In genomic region chr22:27283714-27284113, GRCh38 we compare ENCODE assay signal across 2 cellular contexts.
A peak's percentile ranks its signal among the peaks of the same experiment; 100 is the strongest.
TF ChIP-seq lines count a peak whose summit lies in the region.

No MANE protein-coding gene starts in this region.

TF ChIP-seq in HCT116, 20 proteins besides CTCF, POLR2A, EP300 and RAD21:
- TF ChIP-seq ELF1 (IDR thresholded peaks at IDR 0.05; ENCODE audit: borderline replicate concordance, low read depth), result no peak
- TF ChIP-seq JUND (IDR thresholded peaks at IDR 0.05), result no peak
- TF ChIP-seq FOSL1 (IDR thresholded peaks at IDR 0.05; ENCODE audit: low read depth), result no peak
- no peak for TF ChIP-seq CBX3 (IDR thresholded peaks at IDR 0.05; ENCODE audit: low read depth)
- TF ChIP-seq ZFX (IDR thresholded peaks at IDR 0.05), result no peak
- TF ChIP-seq ZNF274 (IDR thresholded peaks at IDR 0.05; ENCODE audit: low read depth, low read length), result no peak
- no peak for TF ChIP-seq TCF7L2 (IDR thresholded peaks at IDR 0.05; ENCODE audit: borderline replicate concordance, extremely low read depth, insufficient read depth, insufficient read length)

TF ChIP-seq in K562, 482 proteins besides CTCF, POLR2A, EP300 and RAD21 (continues in another document):
- TF ChIP-seq SRSF9 (IDR thresholded peaks at IDR 0.05; ENCODE audit: borderline replicate concordance, low read depth, low read length), result no peak
- no peak for TF ChIP-seq SPI1 (IDR thresholded peaks at IDR 0.05; ENCODE audit: borderline replicate concordance, low read depth, low read length)
- no peak for TF ChIP-seq RCOR1 (IDR thresholded peaks at IDR 0.05; ENCODE audit: borderline replicate concordance in 1 of 2, low read depth in 2 of 2, low read length in 2 of 2)
- TF ChIP-seq HDAC6 (IDR thresholded peaks at IDR 0.05; ENCODE audit: low read depth, low read length), result no peak
- TF ChIP-seq, protein P1, sequence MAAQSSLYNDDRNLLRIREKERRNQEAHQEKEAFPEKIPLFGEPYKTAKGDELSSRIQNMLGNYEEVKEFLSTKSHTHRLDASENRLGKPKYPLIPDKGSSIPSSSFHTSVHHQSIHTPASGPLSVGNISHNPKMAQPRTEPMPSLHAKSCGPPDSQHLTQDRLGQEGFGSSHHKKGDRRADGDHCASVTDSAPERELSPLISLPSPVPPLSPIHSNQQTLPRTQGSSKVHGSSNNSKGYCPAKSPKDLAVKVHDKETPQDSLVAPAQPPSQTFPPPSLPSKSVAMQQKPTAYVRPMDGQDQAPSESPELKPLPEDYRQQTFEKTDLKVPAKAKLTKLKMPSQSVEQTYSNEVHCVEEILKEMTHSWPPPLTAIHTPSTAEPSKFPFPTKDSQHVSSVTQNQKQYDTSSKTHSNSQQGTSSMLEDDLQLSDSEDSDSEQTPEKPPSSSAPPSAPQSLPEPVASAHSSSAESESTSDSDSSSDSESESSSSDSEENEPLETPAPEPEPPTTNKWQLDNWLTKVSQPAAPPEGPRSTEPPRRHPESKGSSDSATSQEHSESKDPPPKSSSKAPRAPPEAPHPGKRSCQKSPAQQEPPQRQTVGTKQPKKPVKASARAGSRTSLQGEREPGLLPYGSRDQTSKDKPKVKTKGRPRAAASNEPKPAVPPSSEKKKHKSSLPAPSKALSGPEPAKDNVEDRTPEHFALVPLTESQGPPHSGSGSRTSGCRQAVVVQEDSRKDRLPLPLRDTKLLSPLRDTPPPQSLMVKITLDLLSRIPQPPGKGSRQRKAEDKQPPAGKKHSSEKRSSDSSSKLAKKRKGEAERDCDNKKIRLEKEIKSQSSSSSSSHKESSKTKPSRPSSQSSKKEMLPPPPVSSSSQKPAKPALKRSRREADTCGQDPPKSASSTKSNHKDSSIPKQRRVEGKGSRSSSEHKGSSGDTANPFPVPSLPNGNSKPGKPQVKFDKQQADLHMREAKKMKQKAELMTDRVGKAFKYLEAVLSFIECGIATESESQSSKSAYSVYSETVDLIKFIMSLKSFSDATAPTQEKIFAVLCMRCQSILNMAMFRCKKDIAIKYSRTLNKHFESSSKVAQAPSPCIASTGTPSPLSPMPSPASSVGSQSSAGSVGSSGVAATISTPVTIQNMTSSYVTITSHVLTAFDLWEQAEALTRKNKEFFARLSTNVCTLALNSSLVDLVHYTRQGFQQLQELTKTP (IDR thresholded peaks at IDR 0.05; ENCODE audit: low read depth in 1 of 2, partially characterized antibody in 2 of 2), result no peak
- TF ChIP-seq MAX (CRISPR knock-in tag; IDR thresholded peaks at IDR 0.05), result no peak
- TF ChIP-seq, protein P2, sequence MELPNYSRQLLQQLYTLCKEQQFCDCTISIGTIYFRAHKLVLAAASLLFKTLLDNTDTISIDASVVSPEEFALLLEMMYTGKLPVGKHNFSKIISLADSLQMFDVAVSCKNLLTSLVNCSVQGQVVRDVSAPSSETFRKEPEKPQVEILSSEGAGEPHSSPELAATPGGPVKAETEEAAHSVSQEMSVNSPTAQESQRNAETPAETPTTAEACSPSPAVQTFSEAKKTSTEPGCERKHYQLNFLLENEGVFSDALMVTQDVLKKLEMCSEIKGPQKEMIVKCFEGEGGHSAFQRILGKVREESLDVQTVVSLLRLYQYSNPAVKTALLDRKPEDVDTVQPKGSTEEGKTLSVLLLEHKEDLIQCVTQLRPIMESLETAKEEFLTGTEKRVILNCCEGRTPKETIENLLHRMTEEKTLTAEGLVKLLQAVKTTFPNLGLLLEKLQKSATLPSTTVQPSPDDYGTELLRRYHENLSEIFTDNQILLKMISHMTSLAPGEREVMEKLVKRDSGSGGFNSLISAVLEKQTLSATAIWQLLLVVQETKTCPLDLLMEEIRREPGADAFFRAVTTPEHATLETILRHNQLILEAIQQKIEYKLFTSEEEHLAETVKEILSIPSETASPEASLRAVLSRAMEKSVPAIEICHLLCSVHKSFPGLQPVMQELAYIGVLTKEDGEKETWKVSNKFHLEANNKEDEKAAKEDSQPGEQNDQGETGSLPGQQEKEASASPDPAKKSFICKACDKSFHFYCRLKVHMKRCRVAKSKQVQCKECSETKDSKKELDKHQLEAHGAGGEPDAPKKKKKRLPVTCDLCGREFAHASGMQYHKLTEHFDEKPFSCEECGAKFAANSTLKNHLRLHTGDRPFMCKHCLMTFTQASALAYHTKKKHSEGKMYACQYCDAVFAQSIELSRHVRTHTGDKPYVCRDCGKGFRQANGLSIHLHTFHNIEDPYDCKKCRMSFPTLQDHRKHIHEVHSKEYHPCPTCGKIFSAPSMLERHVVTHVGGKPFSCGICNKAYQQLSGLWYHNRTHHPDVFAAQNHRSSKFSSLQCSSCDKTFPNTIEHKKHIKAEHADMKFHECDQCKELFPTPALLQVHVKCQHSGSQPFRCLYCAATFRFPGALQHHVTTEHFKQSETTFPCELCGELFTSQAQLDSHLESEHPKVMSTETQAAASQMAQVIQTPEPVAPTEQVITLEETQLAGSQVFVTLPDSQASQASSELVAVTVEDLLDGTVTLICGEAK (IDR thresholded peaks at IDR 0.05), result no peak
- TF ChIP-seq, protein P2 (CRISPR knock-in tag; IDR thresholded peaks at IDR 0.05), result no peak
- TF ChIP-seq ZNF75A (CRISPR knock-in tag; IDR thresholded peaks at IDR 0.05), result no peak
- TF ChIP-seq, protein P3, sequence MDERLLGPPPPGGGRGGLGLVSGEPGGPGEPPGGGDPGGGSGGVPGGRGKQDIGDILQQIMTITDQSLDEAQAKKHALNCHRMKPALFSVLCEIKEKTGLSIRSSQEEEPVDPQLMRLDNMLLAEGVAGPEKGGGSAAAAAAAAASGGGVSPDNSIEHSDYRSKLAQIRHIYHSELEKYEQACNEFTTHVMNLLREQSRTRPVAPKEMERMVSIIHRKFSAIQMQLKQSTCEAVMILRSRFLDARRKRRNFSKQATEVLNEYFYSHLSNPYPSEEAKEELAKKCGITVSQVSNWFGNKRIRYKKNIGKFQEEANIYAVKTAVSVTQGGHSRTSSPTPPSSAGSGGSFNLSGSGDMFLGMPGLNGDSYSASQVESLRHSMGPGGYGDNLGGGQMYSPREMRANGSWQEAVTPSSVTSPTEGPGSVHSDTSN (CRISPR knock-in tag; IDR thresholded peaks at IDR 0.05; ENCODE audit: low read depth), result no peak
- TF ChIP-seq, protein P3 (tag; conservative IDR thresholded peaks at IDR 0.05; ENCODE audit: low read depth), result 0 out of 2 replicates have a peak, but pooled peaks have one; percentile 14
- peak; percentile 51; the same call in 1 of the 2 replicates for TF ChIP-seq RAD51 (IDR thresholded peaks at IDR 0.05; ENCODE audit: borderline replicate concordance, low read depth)
- TF ChIP-seq CEBPG (CRISPR knock-in tag; IDR thresholded peaks at IDR 0.05), result no peak
- no peak for TF ChIP-seq CEBPG (tag; conservative IDR thresholded peaks at IDR 0.05 in 1 of 2, IDR thresholded peaks at IDR 0.05 in 1 of 2)
- TF ChIP-seq, protein P4, sequence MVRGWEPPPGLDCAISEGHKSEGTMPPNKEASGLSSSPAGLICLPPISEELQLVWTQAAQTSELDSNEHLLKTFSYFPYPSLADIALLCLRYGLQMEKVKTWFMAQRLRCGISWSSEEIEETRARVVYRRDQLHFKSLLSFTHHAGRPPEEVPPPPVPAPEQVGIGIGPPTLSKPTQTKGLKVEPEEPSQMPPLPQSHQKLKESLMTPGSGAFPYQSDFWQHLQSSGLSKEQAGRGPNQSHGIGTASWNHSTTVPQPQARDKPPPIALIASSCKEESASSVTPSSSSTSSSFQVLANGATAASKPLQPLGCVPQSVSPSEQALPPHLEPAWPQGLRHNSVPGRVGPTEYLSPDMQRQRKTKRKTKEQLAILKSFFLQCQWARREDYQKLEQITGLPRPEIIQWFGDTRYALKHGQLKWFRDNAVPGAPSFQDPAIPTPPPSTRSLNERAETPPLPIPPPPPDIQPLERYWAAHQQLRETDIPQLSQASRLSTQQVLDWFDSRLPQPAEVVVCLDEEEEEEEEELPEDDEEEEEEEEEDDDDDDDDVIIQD (CRISPR knock-in tag; IDR thresholded peaks at IDR 0.05), result no peak
- TF ChIP-seq HDAC8 (tag; IDR thresholded peaks at IDR 0.05), result no peak
- TF ChIP-seq ZNF707 (CRISPR knock-in tag; conservative IDR thresholded peaks at IDR 0.05), result no peak
- TF ChIP-seq ZC3H11A (IDR thresholded peaks at IDR 0.05; ENCODE audit: low read depth, low read length), result no peak
- no peak for TF ChIP-seq ZNF696 (CRISPR knock-in tag; conservative IDR thresholded peaks at IDR 0.05)
- no peak for TF ChIP-seq NR2C2 (CRISPR knock-in tag; IDR thresholded peaks at IDR 0.05)
- no peak for TF ChIP-seq NR2C2 (tag; IDR thresholded peaks at IDR 0.05)
- TF ChIP-seq KAT7 (CRISPR knock-in tag; IDR thresholded peaks at IDR 0.05; ENCODE audit: borderline replicate concordance), result no peak
- TF ChIP-seq NFYB (IDR thresholded peaks at IDR 0.05; ENCODE audit: extremely low read depth, insufficient read length), result peak; percentile 88
- TF ChIP-seq RBFOX2 (IDR thresholded peaks at IDR 0.05; ENCODE audit: low read depth, low read length), result no peak
- TF ChIP-seq HLTF (IDR thresholded peaks at IDR 0.05), result no peak
- TF ChIP-seq, protein P5, sequence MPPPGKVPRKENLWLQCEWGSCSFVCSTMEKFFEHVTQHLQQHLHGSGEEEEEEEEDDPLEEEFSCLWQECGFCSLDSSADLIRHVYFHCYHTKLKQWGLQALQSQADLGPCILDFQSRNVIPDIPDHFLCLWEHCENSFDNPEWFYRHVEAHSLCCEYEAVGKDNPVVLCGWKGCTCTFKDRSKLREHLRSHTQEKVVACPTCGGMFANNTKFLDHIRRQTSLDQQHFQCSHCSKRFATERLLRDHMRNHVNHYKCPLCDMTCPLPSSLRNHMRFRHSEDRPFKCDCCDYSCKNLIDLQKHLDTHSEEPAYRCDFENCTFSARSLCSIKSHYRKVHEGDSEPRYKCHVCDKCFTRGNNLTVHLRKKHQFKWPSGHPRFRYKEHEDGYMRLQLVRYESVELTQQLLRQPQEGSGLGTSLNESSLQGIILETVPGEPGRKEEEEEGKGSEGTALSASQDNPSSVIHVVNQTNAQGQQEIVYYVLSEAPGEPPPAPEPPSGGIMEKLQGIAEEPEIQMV (tag; conservative IDR thresholded peaks at IDR 0.05; ENCODE audit: low read depth), result no peak
- TF ChIP-seq RBM15 (IDR thresholded peaks at IDR 0.05; ENCODE audit: insufficient read depth, low read length), result no peak
- TF ChIP-seq, protein P6, sequence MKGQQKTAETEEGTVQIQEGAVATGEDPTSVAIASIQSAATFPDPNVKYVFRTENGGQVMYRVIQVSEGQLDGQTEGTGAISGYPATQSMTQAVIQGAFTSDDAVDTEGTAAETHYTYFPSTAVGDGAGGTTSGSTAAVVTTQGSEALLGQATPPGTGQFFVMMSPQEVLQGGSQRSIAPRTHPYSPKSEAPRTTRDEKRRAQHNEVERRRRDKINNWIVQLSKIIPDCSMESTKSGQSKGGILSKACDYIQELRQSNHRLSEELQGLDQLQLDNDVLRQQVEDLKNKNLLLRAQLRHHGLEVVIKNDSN (CRISPR knock-in tag; IDR thresholded peaks at IDR 0.05), result 0 out of 2 replicates have a peak, but pooled peaks have one; percentile 27
- peak; percentile 69 for TF ChIP-seq FOS (IDR thresholded peaks at IDR 0.05; ENCODE audit: extremely low read depth, insufficient read length)
- peak; percentile 42 for TF ChIP-seq RBM25 (IDR thresholded peaks at IDR 0.05; ENCODE audit: low read depth, low read length, severe bottlenecking)
- TF ChIP-seq, protein P7, sequence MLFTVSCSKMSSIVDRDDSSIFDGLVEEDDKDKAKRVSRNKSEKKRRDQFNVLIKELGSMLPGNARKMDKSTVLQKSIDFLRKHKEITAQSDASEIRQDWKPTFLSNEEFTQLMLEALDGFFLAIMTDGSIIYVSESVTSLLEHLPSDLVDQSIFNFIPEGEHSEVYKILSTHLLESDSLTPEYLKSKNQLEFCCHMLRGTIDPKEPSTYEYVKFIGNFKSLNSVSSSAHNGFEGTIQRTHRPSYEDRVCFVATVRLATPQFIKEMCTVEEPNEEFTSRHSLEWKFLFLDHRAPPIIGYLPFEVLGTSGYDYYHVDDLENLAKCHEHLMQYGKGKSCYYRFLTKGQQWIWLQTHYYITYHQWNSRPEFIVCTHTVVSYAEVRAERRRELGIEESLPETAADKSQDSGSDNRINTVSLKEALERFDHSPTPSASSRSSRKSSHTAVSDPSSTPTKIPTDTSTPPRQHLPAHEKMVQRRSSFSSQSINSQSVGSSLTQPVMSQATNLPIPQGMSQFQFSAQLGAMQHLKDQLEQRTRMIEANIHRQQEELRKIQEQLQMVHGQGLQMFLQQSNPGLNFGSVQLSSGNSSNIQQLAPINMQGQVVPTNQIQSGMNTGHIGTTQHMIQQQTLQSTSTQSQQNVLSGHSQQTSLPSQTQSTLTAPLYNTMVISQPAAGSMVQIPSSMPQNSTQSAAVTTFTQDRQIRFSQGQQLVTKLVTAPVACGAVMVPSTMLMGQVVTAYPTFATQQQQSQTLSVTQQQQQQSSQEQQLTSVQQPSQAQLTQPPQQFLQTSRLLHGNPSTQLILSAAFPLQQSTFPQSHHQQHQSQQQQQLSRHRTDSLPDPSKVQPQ (CRISPR knock-in tag; IDR thresholded peaks at IDR 0.05; ENCODE audit: borderline replicate concordance), result no peak
- TF ChIP-seq MAZ (CRISPR knock-in tag; conservative IDR thresholded peaks at IDR 0.05 in 1 of 2, IDR thresholded peaks at IDR 0.05 in 1 of 2), result no peak
- no peak for TF ChIP-seq HDAC2 (IDR thresholded peaks at IDR 0.05)
